ENCODE assay signal across 8 cellular contexts in genomic region chr9:137044502-137045177, GRCh38. TPM values are rescaled to one million over a fixed set of nuclear protein-coding genes. Genes with fewer than 3 reads are reported as not detected.
DNase-seq lines count a peak whose midpoint lies in the region; ATAC-seq lines count a peak whose summit lies in the region.

No MANE protein-coding gene starts in this region.

- no peaks in the 10 kb centered on the region for H3K9me3 Mint-ChIP-seq in activated naive CD4-positive, alpha-beta T cell treated with anti-CD3 and anti-CD28 coated beads for 36 hours
- H3K9me3 Mint-ChIP-seq in activated CD4-positive, alpha-beta memory T cell treated with anti-CD3 and anti-CD28 coated beads, Interleukin-2, amount 10 ng/mL, durations not matched to agents 7 days and 5 days = no peaks in the 10 kb centered on the region

- no peaks in the 10 kb centered on the region for H3K36me3 Mint-ChIP-seq in activated naive CD4-positive, alpha-beta T cell treated with anti-CD3 and anti-CD28 coated beads for 36 hours (ENCODE audit: low read depth)
- H3K36me3 Mint-ChIP-seq in activated CD4-positive, alpha-beta memory T cell treated with anti-CD3 and anti-CD28 coated beads, Interleukin-2, amount 10 ng/mL, durations not matched to agents 7 days and 5 days (ENCODE audit: low read depth) = no peaks in the 10 kb centered on the region

- DNase-seq in activated naive CD4-positive, alpha-beta T cell treated with anti-CD3 and anti-CD28 coated beads for 36 hours = no peak
- DNase-seq in activated naive CD4-positive, alpha-beta T cell treated with Interleukin-2 at 50 U/mL for 16 hours = no peak
- no peak for DNase-seq in activated CD4-positive, alpha-beta memory T cell treated with anti-CD3 and anti-CD28 coated beads, Interleukin-2, amount 10 ng/mL, durations not matched to agents 7 days and 5 days
- DNase-seq in kidney glomerular epithelial cell (lab: John Stamatoyannopoulos, UW) (no peak), putamen (ENCODE audit: low spot score) (no peak)

- intact Hi-C loops in activated naive CD4-positive, alpha-beta T cell treated with anti-CD3 and anti-CD28 coated beads for 36 hours (cut with micrococcal nuclease) = loop anchor here (5.0 kb wide), 2 partner anchors 83 to 193 kb away; no protein-coding TSS in a partner anchor

- peak overlapping the region; percentile 55 for H3K4me3 ChIP-seq in iPS-18a (ENCODE audit: low read length)
- H3K4me3 ChIP-seq in stomach smooth muscle (ENCODE audit: low read length in 2 of 2) = peak overlapping the region; percentile 65 to 78

- POLR2A ChIA-PET in activated CD4-positive, alpha-beta memory T cell treated with anti-CD3 and anti-CD28 coated beads, Interleukin-2, amount 10 ng/mL, durations not matched to agents 7 days and 5 days (lab: Charles Lee) = interaction anchor here (0.9 to 2.2 kb wide), 5 partner anchors 10 to 85 kb away, joined by 3 to 12 read pairs (median 6); no protein-coding TSS in a partner anchor

- H3K9ac ChIP-seq in iPS-18a (ENCODE audit: low read length) = no peak overlapping the region
- H3K9ac ChIP-seq in stomach smooth muscle (ENCODE audit: low read length in 2 of 2) = peak overlapping the region; percentile 59 to 66

- ATAC-seq in GM18498 (IDR thresholded peaks at IDR 0.05; ENCODE audit: unreplicated experiment) = no peak

- H3K27me3 Mint-ChIP-seq in activated naive CD4-positive, alpha-beta T cell treated with anti-CD3 and anti-CD28 coated beads for 36 hours (ENCODE audit: low read depth) = peaks cover 39% of the 10 kb centered on the region
- H3K27me3 Mint-ChIP-seq in activated CD4-positive, alpha-beta memory T cell treated with anti-CD3 and anti-CD28 coated beads, Interleukin-2, amount 10 ng/mL, durations not matched to agents 7 days and 5 days = peaks cover 25% of the 10 kb centered on the region

- no peak overlapping the region for H3K27ac ChIP-seq in iPS-18a (ENCODE audit: low read length)
- peak overlapping the region; percentile 46 for H3K27ac ChIP-seq in stomach smooth muscle (ENCODE audit: low read length)

- H3K36me3 ChIP-seq in iPS-18a (ENCODE audit: control insufficient read depth, low read depth, low read length) (peaks cover 3% of the 10 kb centered on the region), stomach smooth muscle (ENCODE audit: control insufficient read depth in 2 of 2, insufficient read depth in 2 of 2, low read length in 2 of 2) (peaks cover 2% of the 10 kb centered on the region in 2 donors)

- CTCF ChIA-PET in activated naive CD4-positive, alpha-beta T cell treated with anti-CD3 and anti-CD28 coated beads for 36 hours (lab: Charles Lee) = interaction anchor here (0.7 to 2.2 kb wide), 5 partner anchors 9 to 33 kb away, joined by 3 to 13 read pairs (median 4); no protein-coding TSS in a partner anchor
- CTCF ChIA-PET in activated CD4-positive, alpha-beta memory T cell treated with anti-CD3 and anti-CD28 coated beads, Interleukin-2, amount 10 ng/mL, durations not matched to agents 7 days and 5 days (lab: Charles Lee) = interaction anchor here (0.8 to 2.5 kb wide), 4 partner anchors 10 to 41 kb away, joined by 3 to 18 read pairs (median 10); partner anchors contain the start of gene ABCA2

- H3K27me3 ChIP-seq in iPS-18a (ENCODE audit: control insufficient read depth, insufficient read depth, low read length) (peaks cover 44% of the 10 kb centered on the region), stomach smooth muscle (ENCODE audit: control insufficient read depth in 1 of 2, insufficient read depth in 2 of 2, low read length in 2 of 2) (peaks cover 20 to 23% of the 10 kb centered on the region in 2 donors)

- no peak overlapping the region for H3K27ac Mint-ChIP-seq in activated naive CD4-positive, alpha-beta T cell treated with anti-CD3 and anti-CD28 coated beads for 36 hours
- peak overlapping the region; percentile 65 for H3K27ac Mint-ChIP-seq in activated CD4-positive, alpha-beta memory T cell treated with anti-CD3 and anti-CD28 coated beads, Interleukin-2, amount 10 ng/mL, durations not matched to agents 7 days and 5 days

- peak overlapping the region; percentile 49 for H3K4me3 Mint-ChIP-seq in activated naive CD4-positive, alpha-beta T cell treated with anti-CD3 and anti-CD28 coated beads for 36 hours
- H3K4me3 Mint-ChIP-seq in activated CD4-positive, alpha-beta memory T cell treated with anti-CD3 and anti-CD28 coated beads, Interleukin-2, amount 10 ng/mL, durations not matched to agents 7 days and 5 days = peak overlapping the region; percentile 76

- H3K4me1 ChIP-seq in iPS-18a (ENCODE audit: control insufficient read depth, low read depth, low read length) (no peaks in the 10 kb centered on the region), stomach smooth muscle (ENCODE audit: control insufficient read depth, insufficient read depth, low read length) (peaks cover 29% of the 10 kb centered on the region)

- H3K9me3 ChIP-seq in iPS-18a (ENCODE audit: control insufficient read depth, low read depth, low read length) (no peaks in the 10 kb centered on the region), stomach smooth muscle (ENCODE audit: control insufficient read depth in 2 of 2, low read length in 2 of 2) (no peaks in the 10 kb centered on the region)

- peaks cover 11% of the 10 kb centered on the region for H3K4me1 Mint-ChIP-seq in activated naive CD4-positive, alpha-beta T cell treated with anti-CD3 and anti-CD28 coated beads for 36 hours (ENCODE audit: low read depth)
- H3K4me1 Mint-ChIP-seq in activated CD4-positive, alpha-beta memory T cell treated with anti-CD3 and anti-CD28 coated beads, Interleukin-2, amount 10 ng/mL, durations not matched to agents 7 days and 5 days = peaks cover 26% of the 10 kb centered on the region

RNA-seq across cellular contexts. Expression of gene NPDC1, which starts 1.3 kb away (rescaled TPM):
- 10 to 100 TPM; 14.2 to 15.9 TPM for total RNA-seq in activated naive CD4-positive, alpha-beta T cell treated with anti-CD3 and anti-CD28 coated beads for 36 hours
- 10 to 100 TPM; 82.8 to 89.2 TPM for total RNA-seq in activated CD4-positive, alpha-beta memory T cell treated with anti-CD3 and anti-CD28 coated beads, Interleukin-2, amount 10 ng/mL, durations not matched to agents 7 days and 5 days

RNA-seq across cellular contexts. Expression of gene ENTPD2, which starts 9.2 kb away (rescaled TPM):
- total RNA-seq in activated naive CD4-positive, alpha-beta T cell treated with anti-CD3 and anti-CD28 coated beads for 36 hours = not detected
- under 1 TPM; 0.15 to 0.40 TPM for total RNA-seq in activated CD4-positive, alpha-beta memory T cell treated with anti-CD3 and anti-CD28 coated beads, Interleukin-2, amount 10 ng/mL, durations not matched to agents 7 days and 5 days

RNA-seq across cellular contexts. Expression of gene FUT7, which starts 12.8 kb away (rescaled TPM):
- not detected for total RNA-seq in activated naive CD4-positive, alpha-beta T cell treated with anti-CD3 and anti-CD28 coated beads for 36 hours
- 10 to 100 TPM in 1 of 2 experiments, 1 to 10 TPM in 1; 9.9 to 10.4 TPM for total RNA-seq in activated CD4-positive, alpha-beta memory T cell treated with anti-CD3 and anti-CD28 coated beads, Interleukin-2, amount 10 ng/mL, durations not matched to agents 7 days and 5 days

RNA-seq across cellular contexts. Expression of gene ABCA2, which starts 16.6 kb away (rescaled TPM):
- 1 to 10 TPM; 4.1 to 4.7 TPM for total RNA-seq in activated naive CD4-positive, alpha-beta T cell treated with anti-CD3 and anti-CD28 coated beads for 36 hours
- total RNA-seq in activated CD4-positive, alpha-beta memory T cell treated with anti-CD3 and anti-CD28 coated beads, Interleukin-2, amount 10 ng/mL, durations not matched to agents 7 days and 5 days = 10 to 100 TPM; 55.5 to 65.9 TPM

RNA-seq across cellular contexts. Expression of gene SAPCD2, which starts 25.7 kb away (rescaled TPM):
- 1 to 10 TPM; 3.8 to 3.9 TPM for total RNA-seq in activated naive CD4-positive, alpha-beta T cell treated with anti-CD3 and anti-CD28 coated beads for 36 hours
- 10 to 100 TPM; 26.8 to 27.0 TPM for total RNA-seq in activated CD4-positive, alpha-beta memory T cell treated with anti-CD3 and anti-CD28 coated beads, Interleukin-2, amount 10 ng/mL, durations not matched to agents 7 days and 5 days

Comparison
In these comparisons a context has a peak if more than half of its experiments do, and no peak if none do; other contexts are left out.
1. RNA of gene NPDC1, which starts 1.3 kb away (total RNA-seq): 82.8 to 89.2 TPM in activated CD4-positive, alpha-beta memory T cell treated with anti-CD3 and anti-CD28 coated beads, Interleukin-2, amount 10 ng/mL, durations not matched to agents 7 days and 5 days; 14.2 to 15.9 TPM in activated naive CD4-positive, alpha-beta T cell treated with anti-CD3 and anti-CD28 coated beads for 36 hours; every median in the first group is over 4 times any median in the second.
2. RNA of gene FUT7, which starts 12.8 kb away (total RNA-seq): 9.9 to 10.4 TPM in activated CD4-positive, alpha-beta memory T cell treated with anti-CD3 and anti-CD28 coated beads, Interleukin-2, amount 10 ng/mL, durations not matched to agents 7 days and 5 days; not detected in activated naive CD4-positive, alpha-beta T cell treated with anti-CD3 and anti-CD28 coated beads for 36 hours; every median in the first group is over 10 times any median in the second.